Comparison of ENCODE assay signal across 8 cellular contexts in the genomic region with DNA sequence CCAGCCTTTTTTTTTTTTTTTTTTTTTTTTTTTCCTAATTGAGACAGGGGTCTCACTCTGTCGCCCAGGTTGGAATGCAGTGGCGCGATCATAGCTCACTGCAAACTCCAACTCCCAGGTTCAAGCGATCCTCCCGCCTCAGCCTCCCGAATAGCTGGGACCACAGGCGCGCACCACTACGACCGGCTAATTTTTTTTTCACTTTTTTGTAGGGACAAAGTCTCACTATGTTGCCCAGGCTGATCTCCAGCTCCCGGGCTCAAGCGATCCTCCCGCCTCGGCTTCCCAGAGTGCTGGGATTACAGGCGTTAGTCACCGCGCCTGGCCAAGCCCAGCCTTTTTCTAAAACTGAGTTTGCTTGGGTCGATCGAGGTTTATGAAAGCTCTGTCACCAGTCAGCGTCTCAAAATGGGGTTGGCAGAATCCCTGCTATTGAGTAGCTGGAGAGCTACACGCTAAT. TPM values are rescaled to one million over a fixed set of nuclear protein-coding genes. Genes with fewer than 3 reads are reported as not detected.
DNase-seq lines count a peak whose midpoint lies in the region; ATAC-seq and TF ChIP-seq lines count a peak whose summit lies in the region.

No MANE protein-coding gene starts in this region.

- POLR2A ChIA-PET in CD8-positive, alpha-beta memory T cell (lab: Charles Lee): interaction anchor here (0.6 to 3.2 kb wide), 19 partner anchors 19 to 1122 kb away, joined by 3 to 17 read pairs (median 6); a partner anchor contains a TSS

- peak overlapping the region; percentile 100 for H3K27ac ChIP-seq in CD8-positive, alpha-beta memory T cell (ENCODE audit: low read depth, low read length)
- H3K27ac ChIP-seq in osteoblast (ENCODE audit: low read depth, low read length): peak overlapping the region; percentile 100

- H3K4me2 ChIP-seq in osteoblast (ENCODE audit: insufficient read depth, low read length): peak overlapping the region; percentile 85

- peaks cover 0 to 9% of the 10 kb centered on the region in 2 donors for H3K27me3 Mint-ChIP-seq in CD8-positive, alpha-beta memory T cell
- peaks cover 13% of the 10 kb centered on the region for H3K27me3 Mint-ChIP-seq in activated T-cell treated with anti-CD3 and anti-CD28 coated beads, Interleukin-2, amount 50 U/mL, for 72 hours (ENCODE audit: low read depth)

- H2AFZ ChIP-seq in osteoblast (ENCODE audit: low read length): peak overlapping the region; percentile 66

- H3K4me1 ChIP-seq in CD8-positive, alpha-beta memory T cell (ENCODE audit: insufficient read depth, low read length): peaks cover 36% of the 10 kb centered on the region
- peaks cover 18% of the 10 kb centered on the region for H3K4me1 ChIP-seq in osteoblast (ENCODE audit: insufficient read depth, low read length)

- H4K20me1 ChIP-seq in osteoblast (ENCODE audit: insufficient read depth, low read length): peaks cover 19% of the 10 kb centered on the region

- H3K27me3 ChIP-seq in CD8-positive, alpha-beta memory T cell (ENCODE audit: insufficient read depth, low read length, poor library complexity, severe bottlenecking): no peaks in the 10 kb centered on the region
- H3K27me3 ChIP-seq in osteoblast (ENCODE audit: insufficient read depth, low read length): no peaks in the 10 kb centered on the region

- TF ChIP-seq CTCF in foreskin fibroblast (IDR thresholded peaks at IDR 0.05; ENCODE audit: low read depth, low read length): no peak
- no peak for TF ChIP-seq CTCF in osteoblast (IDR thresholded peaks at IDR 0.05; ENCODE audit: extremely low read depth, low read depth, low read length)

- no peak for ATAC-seq in activated T-cell treated with anti-CD3 and anti-CD28 coated beads, Interleukin-2, amount 50 U/mL, for 72 hours (replicated peaks in 1 of 2)
- ATAC-seq in GM19455 (IDR thresholded peaks at IDR 0.05; ENCODE audit: unreplicated experiment) (no peak), HG02623 (IDR thresholded peaks at IDR 0.05; ENCODE audit: unreplicated experiment) (no peak)

- H3K4me3 Mint-ChIP-seq in CD8-positive, alpha-beta memory T cell: peak overlapping the region; percentile 97 to 99 (median 99)
- H3K4me3 Mint-ChIP-seq in activated T-cell treated with anti-CD3 and anti-CD28 coated beads, Interleukin-2, amount 50 U/mL, for 72 hours: peak overlapping the region; percentile 96 to 97

- H3K4me3 ChIP-seq in CD8-positive, alpha-beta memory T cell (ENCODE audit: low read length): peak overlapping the region; percentile 74
- H3K4me3 ChIP-seq in Jurkat, Clone E6-1 (ENCODE audit: low read length): peak overlapping the region; percentile 72
- peak overlapping the region; percentile 57 to 60 for H3K4me3 ChIP-seq in foreskin fibroblast (ENCODE audit: low read depth in 1 of 2, low read length in 2 of 2)
- H3K4me3 ChIP-seq in osteoblast (ENCODE audit: insufficient read depth, low read length): peak overlapping the region; percentile 79

- no peaks in the 10 kb centered on the region for H3K36me3 ChIP-seq in CD8-positive, alpha-beta memory T cell (ENCODE audit: insufficient read depth, low read length)
- peaks cover 14% of the 10 kb centered on the region for H3K36me3 ChIP-seq in osteoblast (ENCODE audit: insufficient read depth, low read length)

- no peaks in the 10 kb centered on the region for H3K9me3 ChIP-seq in CD8-positive, alpha-beta memory T cell (ENCODE audit: low read length)
- H3K9me3 ChIP-seq in osteoblast (ENCODE audit: low read depth, low read length): no peaks in the 10 kb centered on the region

- H3K79me2 ChIP-seq in osteoblast (ENCODE audit: insufficient read depth, low read length): peaks cover 35% of the 10 kb centered on the region

- peak in 2 of 5 donors; percentile 5 to 54 for DNase-seq in CD8-positive, alpha-beta memory T cell
- DNase-seq in Jurkat, Clone E6-1 (ENCODE audit: low read depth, low spot score): no peak
- DNase-seq in activated T-cell treated with anti-CD3 and anti-CD28 coated beads, Interleukin-2, amount 50 U/mL, for 72 hours: peak; percentile 29 to 35
- DNase-seq in foreskin fibroblast: peak; percentile 55 to 79
- no peak for DNase-seq in osteoblast (ENCODE audit: insufficient read length, low spot score, missing footprints)
- DNase-seq in OCI-M2 (lab: John Stamatoyannopoulos, UW; ENCODE audit: unreplicated experiment): no peak

- H3K9me3 Mint-ChIP-seq in CD8-positive, alpha-beta memory T cell: no peaks in the 10 kb centered on the region
- no peaks in the 10 kb centered on the region for H3K9me3 Mint-ChIP-seq in activated T-cell treated with anti-CD3 and anti-CD28 coated beads, Interleukin-2, amount 50 U/mL, for 72 hours

- CTCF ChIA-PET in CD8-positive, alpha-beta memory T cell (lab: Charles Lee): interaction anchor here (0.7 to 2.6 kb wide), 8 partner anchors 12 to 310 kb away, joined by 3 to 7 read pairs (median 4); a partner anchor contains a TSS

- peaks cover 0 to 25% (median 0%) of the 10 kb centered on the region in 3 donors for H3K36me3 Mint-ChIP-seq in CD8-positive, alpha-beta memory T cell
- H3K36me3 Mint-ChIP-seq in activated T-cell treated with anti-CD3 and anti-CD28 coated beads, Interleukin-2, amount 50 U/mL, for 72 hours (ENCODE audit: insufficient read depth in 2 of 2): peaks cover 4 to 6% of the 10 kb centered on the region in 2 donors

- peak overlapping the region; percentile 100 for H3K27ac Mint-ChIP-seq in CD8-positive, alpha-beta memory T cell
- H3K27ac Mint-ChIP-seq in activated T-cell treated with anti-CD3 and anti-CD28 coated beads, Interleukin-2, amount 50 U/mL, for 72 hours: peak overlapping the region; percentile 100

- H3K4me1 Mint-ChIP-seq in CD8-positive, alpha-beta memory T cell: peaks cover 24 to 48% (median 30%) of the 10 kb centered on the region in 3 donors
- H3K4me1 Mint-ChIP-seq in activated T-cell treated with anti-CD3 and anti-CD28 coated beads, Interleukin-2, amount 50 U/mL, for 72 hours (ENCODE audit: low read depth): peaks cover 28% of the 10 kb centered on the region

RNA-seq across cellular contexts. Expression of a gene that starts 1.3 kb away (rescaled TPM):
- total RNA-seq in CD8-positive, alpha-beta memory T cell: 10 to 100 TPM; 67.3 to 69.1 TPM
- polyA plus RNA-seq in CD8-positive, alpha-beta memory T cell: 47.5 TPM
- 56.0 TPM for polyA plus RNA-seq in Jurkat, Clone E6-1 (2012; ENCODE audit: insufficient read depth, insufficient read length)
- total RNA-seq in activated T-cell treated with anti-CD3 and anti-CD28 coated beads, Interleukin-2, amount 50 U/mL, for 72 hours: 100 to 1,000 TPM; 123 to 137 TPM
- total RNA-seq in osteoblast: 31.2 and 33.7 TPM in 2 replicates

RNA-seq across cellular contexts. Expression of a gene that starts 13.0 kb away (rescaled TPM):
- total RNA-seq in CD8-positive, alpha-beta memory T cell: 1 to 10 TPM in 1 of 2 experiments, under 1 TPM in 1; 0.72 to 1.1 TPM
- polyA plus RNA-seq in CD8-positive, alpha-beta memory T cell: 0.06 TPM
- 4.6 TPM for polyA plus RNA-seq in Jurkat, Clone E6-1 (2012; ENCODE audit: insufficient read depth, insufficient read length)
- total RNA-seq in activated T-cell treated with anti-CD3 and anti-CD28 coated beads, Interleukin-2, amount 50 U/mL, for 72 hours: 1 to 10 TPM; 7.6 to 8.3 TPM
- 0.29 and 0.36 TPM in 2 replicates for total RNA-seq in osteoblast

RNA-seq across cellular contexts. Expression of a gene that starts 39.8 kb away (rescaled TPM):
- 100 to 1,000 TPM; 269 to 273 TPM for total RNA-seq in CD8-positive, alpha-beta memory T cell
- 212 TPM for polyA plus RNA-seq in CD8-positive, alpha-beta memory T cell
- 21.1 TPM for polyA plus RNA-seq in Jurkat, Clone E6-1 (2012; ENCODE audit: insufficient read depth, insufficient read length)
- total RNA-seq in activated T-cell treated with anti-CD3 and anti-CD28 coated beads, Interleukin-2, amount 50 U/mL, for 72 hours: 100 to 1,000 TPM; 550 to 563 TPM
- total RNA-seq in osteoblast: 4.3 and 4.7 TPM in 2 replicates

RNA-seq across cellular contexts. Expression of a gene that starts 43.4 kb away (rescaled TPM):
- total RNA-seq in CD8-positive, alpha-beta memory T cell: 10 to 100 TPM; 56.8 to 57.7 TPM
- 21.2 TPM for polyA plus RNA-seq in CD8-positive, alpha-beta memory T cell
- polyA plus RNA-seq in Jurkat, Clone E6-1 (2012; ENCODE audit: insufficient read depth, insufficient read length): 43.4 TPM
- 100 to 1,000 TPM; 108 to 114 TPM for total RNA-seq in activated T-cell treated with anti-CD3 and anti-CD28 coated beads, Interleukin-2, amount 50 U/mL, for 72 hours
- total RNA-seq in osteoblast: 14.4 and 15.6 TPM in 2 replicates

RNA-seq across cellular contexts. Expression of a gene that starts 47.2 kb away (rescaled TPM):
- total RNA-seq in CD8-positive, alpha-beta memory T cell: 10 to 100 TPM; 27.1 to 27.2 TPM
- 13.2 TPM for polyA plus RNA-seq in CD8-positive, alpha-beta memory T cell
- 22.6 TPM for polyA plus RNA-seq in Jurkat, Clone E6-1 (2012; ENCODE audit: insufficient read depth, insufficient read length)
- 10 to 100 TPM; 30.8 to 32.7 TPM for total RNA-seq in activated T-cell treated with anti-CD3 and anti-CD28 coated beads, Interleukin-2, amount 50 U/mL, for 72 hours
- 15.3 and 15.6 TPM in 2 replicates for total RNA-seq in osteoblast

Comparison
In these comparisons a context has a peak if more than half of its experiments do, and no peak if none do; other contexts are left out.
1. DNase-seq: peak in activated T-cell treated with anti-CD3 and anti-CD28 coated beads, Interleukin-2, amount 50 U/mL, for 72 hours (2 of 2) and foreskin fibroblast (2 of 2); none in Jurkat, Clone E6-1 (single experiment), osteoblast (single experiment) and OCI-M2 (single experiment).
2. RNA of a gene that starts 39.8 kb away (total RNA-seq): 550 to 563 TPM in activated T-cell treated with anti-CD3 and anti-CD28 coated beads, Interleukin-2, amount 50 U/mL, for 72 hours and 269 to 273 TPM in CD8-positive, alpha-beta memory T cell; 4.3 to 4.7 TPM in osteoblast; every median in the first group is over 10 times any median in the second.
3. Peak in every context shown above with its lines, with median percentiles within 50 percentile points of each other: H3K4me3 ChIP-seq.